Comparison of ENCODE assay signal across 8 cellular contexts in genomic region chr5:151093476-151093889, GRCh38. TPM values are rescaled to one million over a fixed set of nuclear protein-coding genes. Genes with fewer than 3 reads are reported as not detected.
DNase-seq lines count a peak whose midpoint lies in the region; ATAC-seq, FAIRE-seq and TF ChIP-seq lines count a peak whose summit lies in the region.

No MANE protein-coding gene starts in this region.

- no peak overlapping the region for H4K91ac ChIP-seq in H1 (replicated peaks; ENCODE audit: insufficient read length, low read length)

- no peak overlapping the region for H3K56ac ChIP-seq in H1 (replicated peaks; ENCODE audit: insufficient read length, low read depth, low read length)

- H3K4ac ChIP-seq in H1 (replicated peaks; ENCODE audit: insufficient read length, low read depth, low read length), result no peak overlapping the region

- H3K9me3 Mint-ChIP-seq in CD4-positive, alpha-beta memory T cell, result peaks cover 0 to 2% (median 0%) of the 10 kb centered on the region in 8 donors

- no peaks in the 10 kb centered on the region for H3K36me3 ChIP-seq in CD4-positive, alpha-beta memory T cell (ENCODE audit: insufficient read depth, low read length)
- H3K36me3 ChIP-seq in PC-9 (ENCODE audit: low read depth), result no peaks in the 10 kb centered on the region
- no peaks in the 10 kb centered on the region for H3K36me3 ChIP-seq in H1 (ENCODE audit: control insufficient read depth in 2 of 4, insufficient read depth in 4 of 4, low read length in 3 of 4)
- H3K36me3 ChIP-seq in osteoblast (ENCODE audit: insufficient read depth, low read length), result no peaks in the 10 kb centered on the region

- POLR2A ChIA-PET in CD4-positive, alpha-beta memory T cell (lab: Charles Lee; ENCODE audit: partially characterized antibody), result interaction anchor here (1.0 to 9.1 kb wide), 7 partner anchors 8 to 118 kb away, joined by 3 to 106 read pairs (median 5); partner anchors contain the start of gene TNIP1
- POLR2A ChIA-PET in PC-9 (lab: Charles Lee; ENCODE audit: unreplicated experiment), result interaction anchor here (0.6 to 1.7 kb wide), 2 partner anchors 10 to 160 kb away, joined by 4 read pairs; partner anchors contain the start of gene GM2A
- POLR2A ChIA-PET in H1 (lab: Charles Lee; ENCODE audit: partially characterized antibody), result no interaction called here

- TSS peak; percentile 81 for BruUV-seq in PC-9 (replicated peaks; lab: Mats Ljungman, UMichigan)

- no peaks in the 10 kb centered on the region for H3K36me3 Mint-ChIP-seq in CD4-positive, alpha-beta memory T cell

- no peak for TF ChIP-seq EP300 in H1 (IDR thresholded peaks at IDR 0.05; ENCODE audit: borderline replicate concordance in 1 of 2, low read depth in 2 of 2, low read length in 2 of 2)

- peak overlapping the region; percentile 76 for H3K4me2 ChIP-seq in PC-9
- H3K4me2 ChIP-seq in H1 (ENCODE audit: insufficient read depth in 1 of 2, low read depth in 2 of 2, low read length in 2 of 2), result no peak overlapping the region
- H3K4me2 ChIP-seq in osteoblast (ENCODE audit: insufficient read depth, low read length), result peak overlapping the region; percentile 79

- no peaks in the 10 kb centered on the region for H3K23me2 ChIP-seq in H1 (ENCODE audit: low read depth, low read length)

- H3K9me2 ChIP-seq in PC-9 (ENCODE audit: insufficient read depth), result no peaks in the 10 kb centered on the region

- peak overlapping the region; percentile 87 to 96 (median 93) for H3K27ac Mint-ChIP-seq in CD4-positive, alpha-beta memory T cell

- no peak for TF ChIP-seq CTCF in PC-9 (conservative IDR thresholded peaks at IDR 0.05)
- TF ChIP-seq CTCF in H1 (IDR thresholded peaks at IDR 0.05; ENCODE audit: control extremely low read depth in 1 of 3, insufficient read depth in 1 of 3, low read depth in 1 of 3, low read length in 3 of 3), result no peak
- no peak for TF ChIP-seq CTCF in osteoblast (IDR thresholded peaks at IDR 0.05; ENCODE audit: extremely low read depth, low read depth, low read length)

- ATAC-seq in left colon, result no peak

- H2AK5ac ChIP-seq in H1 (ENCODE audit: low read depth, low read length), result no peak overlapping the region

- peak overlapping the region in 7 of 8 donors; percentile 48 to 84 (median 81) for H3K4me3 Mint-ChIP-seq in CD4-positive, alpha-beta memory T cell

- no peak overlapping the region; a peak in 1 of 7 replicates for H3K9ac ChIP-seq in H1 (replicated peaks in 1 of 4; ENCODE audit: extremely low read depth in 1 of 4, low read depth in 3 of 4, low read length in 3 of 4)

- no peak overlapping the region for H3K14ac ChIP-seq in H1 (ENCODE audit: insufficient read length)

- WGBS in H1 (ENCODE audit: extremely low coverage in 1 of 2, insufficient coverage in 1 of 2, insufficient read length in 1 of 2, insufficient replicate concordance in 2 of 2, low coverage in 1 of 2, low lambda C conversion rate in 2 of 2, missing lambda C conversion rate in 1 of 2), 2 experiments, result 66% methylated on average over 2 of the region's 2 CpGs; no CpG with 5 or more reads in 1 of the 2 experiments

- TF ChIP-seq POLR2A in H1 (IDR thresholded peaks at IDR 0.05; ENCODE audit: control extremely low read depth in 1 of 2, low read depth in 2 of 2, low read length in 2 of 2), result no peak

- FAIRE-seq in H1 (lab: Jason Lieb, UNC), result no peak

- H3F3A ChIP-seq in PC-9 (ENCODE audit: insufficient read depth, low read depth), result peaks cover 47% of the 10 kb centered on the region

- no peaks in the 10 kb centered on the region for H3K79me1 ChIP-seq in H1 (ENCODE audit: low read depth, low read length)

- H2BK5ac ChIP-seq in H1 (ENCODE audit: low read depth, low read length), result no peak overlapping the region; the same call in 1 of the 2 replicates

- no peak for DNase-seq in CD4-positive, alpha-beta memory T cell
- DNase-seq in H4 (ENCODE audit: low spot score), result peak; percentile 89
- DNase-seq in PC-9, result peak; percentile 46 to 98
- DNase-seq in H1 (ENCODE audit: low read depth in 1 of 2, low spot score in 2 of 2), result no peak
- DNase-seq in osteoblast (ENCODE audit: insufficient read length, low spot score, missing footprints), result peak; percentile 83
- no peak for DNase-seq in NCI-H748 (lab: John Stamatoyannopoulos, UW; ENCODE audit: unreplicated experiment)
- no peak for DNase-seq in NCI-H774 (lab: John Stamatoyannopoulos, UW)
- DNase-seq in left colon, result no peak

- H3K4me1 Mint-ChIP-seq in CD4-positive, alpha-beta memory T cell, result peaks cover 42 to 72% (median 54%) of the 10 kb centered on the region in 4 donors

- H4K20me1 ChIP-seq in PC-9 (ENCODE audit: insufficient read depth), result no peaks in the 10 kb centered on the region
- no peaks in the 10 kb centered on the region for H4K20me1 ChIP-seq in H1 (replicated peaks in 1 of 2; ENCODE audit: control insufficient read depth in 1 of 2, insufficient read depth in 2 of 2, low read length in 2 of 2)
- no peaks in the 10 kb centered on the region for H4K20me1 ChIP-seq in osteoblast (ENCODE audit: insufficient read depth, low read length)

- no peak overlapping the region for H3K18ac ChIP-seq in H1 (ENCODE audit: extremely low read depth, low read length)

- H2BK120ac ChIP-seq in H1 (replicated peaks; ENCODE audit: low read depth, low read length), result no peak overlapping the region

- H3K4me3 ChIP-seq in CD4-positive, alpha-beta memory T cell (ENCODE audit: low read length in 2 of 2), result no peak overlapping the region
- H3K4me3 ChIP-seq in PC-9 (peak overlapping the region; percentile 35; the same call in 1 of the 2 replicates), H1 (ENCODE audit: extremely low read depth in 1 of 4, insufficient read depth in 2 of 4, low read depth in 3 of 4, low read length in 4 of 4) (no peak overlapping the region), osteoblast (ENCODE audit: insufficient read depth, low read length) (peak overlapping the region; percentile 50)

- H2BK15ac ChIP-seq in H1 (ENCODE audit: low read length), result no peak overlapping the region

- no peaks in the 10 kb centered on the region for H3K27me3 Mint-ChIP-seq in CD4-positive, alpha-beta memory T cell

- H3K4me1 ChIP-seq in CD4-positive, alpha-beta memory T cell (ENCODE audit: insufficient read depth, low read length), result peaks cover 47% of the 10 kb centered on the region
- H3K4me1 ChIP-seq in PC-9 (replicated peaks; ENCODE audit: insufficient read depth) (peaks cover 50% of the 10 kb centered on the region), H1 (replicated peaks in 1 of 4; ENCODE audit: control insufficient read depth in 3 of 4, insufficient read depth in 4 of 4, low read length in 3 of 4) (peaks cover 1 to 20% (median 11%) of the 10 kb centered on the region in 4 experiments; a peak in 4 of 7 replicates), osteoblast (ENCODE audit: insufficient read depth, low read length) (peaks cover 43% of the 10 kb centered on the region)

- no peak overlapping the region for H2AFZ ChIP-seq in PC-9
- no peak overlapping the region for H2AFZ ChIP-seq in H1 (ENCODE audit: low read length)
- H2AFZ ChIP-seq in osteoblast (ENCODE audit: low read length), result no peak overlapping the region

- no peaks in the 10 kb centered on the region for H3K27me3 ChIP-seq in CD4-positive, alpha-beta memory T cell (ENCODE audit: insufficient read depth, low read length)
- H3K27me3 ChIP-seq in PC-9 (ENCODE audit: insufficient read depth, low read depth) (no peaks in the 10 kb centered on the region), H1 (replicated peaks in 1 of 4; ENCODE audit: control insufficient read depth in 3 of 4, extremely low read depth in 1 of 4, insufficient read depth in 3 of 4, low read length in 3 of 4) (no peaks in the 10 kb centered on the region; a peak in 2 of 7 replicates), osteoblast (ENCODE audit: insufficient read depth, low read length) (no peaks in the 10 kb centered on the region)

- no peak for TF ChIP-seq RAD21 in H1 (IDR thresholded peaks at IDR 0.05 in 1 of 2, conservative IDR thresholded peaks at IDR 0.05 in 1 of 2; ENCODE audit: low read depth in 2 of 2, low read length in 2 of 2)

- peak overlapping the region; percentile 58 for H3K27ac ChIP-seq in CD4-positive, alpha-beta memory T cell (ENCODE audit: low read depth, low read length)
- H3K27ac ChIP-seq in PC-9 (peak overlapping the region; percentile 94), H1 (ENCODE audit: low read depth, low read length) (no peak overlapping the region), osteoblast (ENCODE audit: low read depth, low read length) (peak overlapping the region; percentile 87)

- intact Hi-C loops in CD4-positive, alpha-beta memory T cell (cut with micrococcal nuclease), result loop anchor here (1.0 kb wide), 1 partner anchor 10 kb away; no protein-coding TSS in a partner anchor
- intact Hi-C loops in PC-9 (cut with micrococcal nuclease; ENCODE audit: unreplicated experiment) (no loop called here), left colon (cut with DNase I, micrococcal nuclease) (no loop called here)

- no peak overlapping the region for H4K5ac ChIP-seq in H1 (ENCODE audit: insufficient read length, low read depth, low read length)

- H2BK12ac ChIP-seq in H1 (ENCODE audit: low read depth, low read length), result 0 out of 2 replicates have a peak overlapping the region, but pooled peaks have one; percentile 44

- H3K79me2 ChIP-seq in PC-9 (ENCODE audit: low read depth), result no peaks in the 10 kb centered on the region
- no peaks in the 10 kb centered on the region for H3K79me2 ChIP-seq in H1 (ENCODE audit: control insufficient read depth in 1 of 2, insufficient read depth in 2 of 2, low read length in 2 of 2)
- no peaks in the 10 kb centered on the region for H3K79me2 ChIP-seq in osteoblast (ENCODE audit: insufficient read depth, low read length)

- no peaks in the 10 kb centered on the region for H3K9me3 ChIP-seq in CD4-positive, alpha-beta memory T cell (ENCODE audit: control insufficient read depth in 1 of 2, low read length in 2 of 2)
- H3K9me3 ChIP-seq in PC-9 (ENCODE audit: insufficient read depth, low read depth), result no peaks in the 10 kb centered on the region
- no peaks in the 10 kb centered on the region for H3K9me3 ChIP-seq in H1 (ENCODE audit: insufficient read depth in 2 of 2, low read depth in 1 of 2, low read length in 1 of 2)
- H3K9me3 ChIP-seq in osteoblast (ENCODE audit: low read depth, low read length), result no peaks in the 10 kb centered on the region

- H4K8ac ChIP-seq in H1 (ENCODE audit: extremely low read depth, insufficient read depth, low read length), result no peak overlapping the region

- CTCF ChIA-PET in CD4-positive, alpha-beta memory T cell (lab: Charles Lee; ENCODE audit: partially characterized antibody), result interaction anchor here (1.1 to 2.0 kb wide), 3 partner anchors 12 to 22 kb away, joined by 3 to 14 read pairs (median 13); partner anchors contain the start of gene TNIP1
- CTCF ChIA-PET in PC-9 (lab: Charles Lee) (interaction anchor here (0.6 kb wide), 1 partner anchor 30 kb away, joined by 11 read pairs; no protein-coding TSS in a partner anchor), H1 (lab: Charles Lee; ENCODE audit: partially characterized antibody) (interaction anchor here (0.6 to 8.0 kb wide), 9 partner anchors 12 to 403 kb away, joined by 3 to 96 read pairs (median 5); partner anchors contain the start of gene TNIP1)

- H2BK20ac ChIP-seq in H1 (ENCODE audit: low read length), result no peak overlapping the region

- no peak overlapping the region for H3K23ac ChIP-seq in H1 (ENCODE audit: insufficient read length)

RNA-seq across cellular contexts. Expression of gene TNIP1, which starts 12.6 kb away (rescaled TPM):
- total RNA-seq in CD4-positive, alpha-beta memory T cell, result 100 to 1,000 TPM; 227 to 233 TPM
- polyA plus RNA-seq in CD4-positive, alpha-beta memory T cell, result 10 to 100 TPM; 31.5 to 70.2 TPM
- total RNA-seq in H4 (2014; rRNA removed; shearing (Covaris generic)), result 38.7 and 41.9 TPM in 2 replicates
- total RNA-seq in PC-9 (2021) (122 and 124 TPM in 2 replicates), osteoblast (66.3 and 85.8 TPM in 2 replicates), left colon (100 to 1,000 TPM; 200 to 215 TPM)
- total RNA-seq in H1 (2021; fragmentation: NEBNext Ultra II Directional; extraction: Animal tissue kit (Norgen Biotek cat#: 25700)), result 31.9 and 33.9 TPM in 2 replicates
- polyA plus RNA-seq in H1 (2011; rRNA removed), result 14.2 and 19.2 TPM in 2 replicates
- polyA plus RNA-seq in H1 (2011; cell fraction: cytosol; rRNA removed), result 23.3 TPM
- polyA plus RNA-seq in H1 (2011; cell fraction: nucleus; rRNA removed), result 28.8 TPM
- polyA plus RNA-seq in H1 (2012, experiment 1 of 2), result 23.3 to 34.6 TPM (median 31.3 TPM) in 4 replicates
- polyA plus RNA-seq in H1 (2012, experiment 2 of 2), result 28.0 TPM
- 15.3 TPM for polyA plus RNA-seq in H1 (2013, experiment 1 of 2)
- 15.4 TPM for polyA plus RNA-seq in H1 (2013, experiment 2 of 2)
- 18.7 and 25.1 TPM in 2 replicates for polyA minus RNA-seq in H1 (2011; rRNA and poly(A)+ RNA removed)
- polyA minus RNA-seq in H1 (2011; cell fraction: cytosol; rRNA and poly(A)+ RNA removed), result 28.8 TPM
- 28.5 TPM for polyA minus RNA-seq in H1 (2011; cell fraction: nucleus; rRNA and poly(A)+ RNA removed)

Comparison
In these comparisons a context has a peak if more than half of its experiments do, and no peak if none do; other contexts are left out.
1. DNase-seq: peak in H4 (single experiment), PC-9 (2 of 2) and osteoblast (single experiment); none in CD4-positive, alpha-beta memory T cell (0 of 5), H1 (0 of 2), NCI-H748 (single experiment), NCI-H774 (single experiment) and left colon (0 of 2).
2. H3K4me3 ChIP-seq: peak in PC-9 (single experiment) and osteoblast (single experiment); none in CD4-positive, alpha-beta memory T cell (0 of 2) and H1 (0 of 4).
3. H3K4me2 ChIP-seq: peak in PC-9 (single experiment) and osteoblast (single experiment); none in H1 (0 of 2).